In genomic region chr16:3234543-3235541, GRCh38 we compare ENCODE assay signal across 1 cellular context.
A peak's percentile ranks its signal among the peaks of the same experiment; 100 is the strongest.
TF ChIP-seq lines count a peak whose summit lies in the region.

Gene ZNF200 (minus strand): TSS chr16:3235158. CDS start chr16:3233755, 1,403 bp downstream.

TF ChIP-seq in K562, 482 proteins besides CTCF, POLR2A, EP300 and RAD21 (continued from another document and continues in another):
- TF ChIP-seq ZNF318 (IDR thresholded peaks at IDR 0.05; ENCODE audit: borderline replicate concordance in 1 of 2, low read depth in 1 of 2) = no peak
- TF ChIP-seq TFE3 (CRISPR knock-in tag; IDR thresholded peaks at IDR 0.05) = no peak
- no peak for TF ChIP-seq ZNF717 (CRISPR knock-in tag; IDR thresholded peaks at IDR 0.05)
- no peak for TF ChIP-seq FOXA3 (CRISPR knock-in tag; conservative IDR thresholded peaks at IDR 0.05 in 1 of 2, IDR thresholded peaks at IDR 0.05 in 1 of 2)
- peak; percentile 76 to 81 for TF ChIP-seq NRF1 (conservative IDR thresholded peaks at IDR 0.05 in 1 of 2, IDR thresholded peaks at IDR 0.05 in 1 of 2)
- no peak for TF ChIP-seq TCF7 (IDR thresholded peaks at IDR 0.05; ENCODE audit: borderline replicate concordance)
- TF ChIP-seq ZNF282 (CRISPR knock-in tag; IDR thresholded peaks at IDR 0.05) = no peak
- TF ChIP-seq BCOR (IDR thresholded peaks at IDR 0.05) = no peak
- no peak for TF ChIP-seq ZNF124 (CRISPR knock-in tag; IDR thresholded peaks at IDR 0.05)
- TF ChIP-seq POU5F1 (IDR thresholded peaks at IDR 0.05; ENCODE audit: borderline replicate concordance, low read depth, low read length, partially characterized antibody) = no peak
- TF ChIP-seq DLX4 (CRISPR knock-in tag; IDR thresholded peaks at IDR 0.05) = no peak
- TF ChIP-seq MED1 (CRISPR knock-in tag; IDR thresholded peaks at IDR 0.05; ENCODE audit: borderline replicate concordance) = no peak
- 0 out of 2 replicates have a peak, but pooled peaks have one; percentile 15 for TF ChIP-seq TOE1 (IDR thresholded peaks at IDR 0.05; ENCODE audit: borderline replicate concordance)
- no peak for TF ChIP-seq TOE1 (CRISPR knock-in tag; IDR thresholded peaks at IDR 0.05; ENCODE audit: borderline replicate concordance, low read depth)
- no peak for TF ChIP-seq ZKSCAN8 (CRISPR knock-in tag; IDR thresholded peaks at IDR 0.05)
- TF ChIP-seq ZNF79 (CRISPR knock-in tag; IDR thresholded peaks at IDR 0.05; ENCODE audit: low read depth) = no peak
- TF ChIP-seq HMGXB4 (CRISPR knock-in tag; IDR thresholded peaks at IDR 0.05) = 0 out of 2 replicates have a peak, but pooled peaks have one; percentile 23
- TF ChIP-seq BMI1 (IDR thresholded peaks at IDR 0.05; ENCODE audit: low read length) = no peak
- TF ChIP-seq MXI1 (IDR thresholded peaks at IDR 0.05; ENCODE audit: low read depth, low read length) = no peak; the same call in 1 of the 2 replicates
- no peak for TF ChIP-seq ZNF695 (CRISPR knock-in tag; IDR thresholded peaks at IDR 0.05)
- no peak for TF ChIP-seq MEF2D (tag; conservative IDR thresholded peaks at IDR 0.05; ENCODE audit: low read depth)
- TF ChIP-seq THRA (IDR thresholded peaks at IDR 0.05) = no peak
- TF ChIP-seq ZNF143 (CRISPR knock-in tag; IDR thresholded peaks at IDR 0.05) = peak; percentile 87
- TF ChIP-seq ZMIZ1 (IDR thresholded peaks at IDR 0.05; ENCODE audit: low read depth in 2 of 2, low read length in 2 of 2) = no peak
- TF ChIP-seq LCOR (CRISPR knock-in tag; IDR thresholded peaks at IDR 0.05) = peak; percentile 58
- no peak for TF ChIP-seq ZNF655 (CRISPR knock-in tag; IDR thresholded peaks at IDR 0.05)
- no peak for TF ChIP-seq SAFB (IDR thresholded peaks at IDR 0.05; ENCODE audit: borderline replicate concordance, low read depth, low read length)
- no peak for TF ChIP-seq HNRNPL (IDR thresholded peaks at IDR 0.05; ENCODE audit: low read depth, low read length)
- no peak for TF ChIP-seq ZBTB5 (IDR thresholded peaks at IDR 0.05)
- TF ChIP-seq SPI1 (IDR thresholded peaks at IDR 0.05; ENCODE audit: borderline replicate concordance, low read depth, low read length) = no peak
- TF ChIP-seq ZNF830 (CRISPR knock-in tag; IDR thresholded peaks at IDR 0.05) = no peak; the same call in 1 of the 2 replicates
- TF ChIP-seq DMBX1 (CRISPR knock-in tag; IDR thresholded peaks at IDR 0.05; ENCODE audit: borderline replicate concordance) = peak; percentile 60; the same call in 1 of the 2 replicates
- no peak for TF ChIP-seq MEIS2 (IDR thresholded peaks at IDR 0.05; ENCODE audit: partially characterized antibody)
- TF ChIP-seq POLR2H (tag; IDR thresholded peaks at IDR 0.05; ENCODE audit: low read depth) = no peak; the same call in 1 of the 2 replicates
- TF ChIP-seq NONO (IDR thresholded peaks at IDR 0.05; ENCODE audit: low read depth in 2 of 2, low read length in 1 of 2) = 0 out of 4 replicates have a peak, but pooled peaks of 1 of the 2 experiments have one; percentile 8
- no peak for TF ChIP-seq ZNF140 (CRISPR knock-in tag; IDR thresholded peaks at IDR 0.05)
- TF ChIP-seq MAZ (CRISPR knock-in tag; conservative IDR thresholded peaks at IDR 0.05 in 1 of 2, IDR thresholded peaks at IDR 0.05 in 1 of 2) = peak; percentile 73 to 80; a peak in 3 of 4 replicates
- TF ChIP-seq SP2 (IDR thresholded peaks at IDR 0.05; ENCODE audit: extremely low read depth, low read depth, low read length, poor library complexity, severe bottlenecking) = no peak
- no peak for TF ChIP-seq PPARD (CRISPR knock-in tag; IDR thresholded peaks at IDR 0.05)
- TF ChIP-seq XRCC3 (IDR thresholded peaks at IDR 0.05) = no peak
- TF ChIP-seq FOXJ2 (tag; IDR thresholded peaks at IDR 0.05) = no peak
- TF ChIP-seq TEAD4 (IDR thresholded peaks at IDR 0.05; ENCODE audit: low read length) = no peak
- TF ChIP-seq TEAD4 (CRISPR knock-in tag; IDR thresholded peaks at IDR 0.05; ENCODE audit: borderline replicate concordance) = no peak
